18 cellular contexts compared by ENCODE assay signal in the genomic region with DNA sequence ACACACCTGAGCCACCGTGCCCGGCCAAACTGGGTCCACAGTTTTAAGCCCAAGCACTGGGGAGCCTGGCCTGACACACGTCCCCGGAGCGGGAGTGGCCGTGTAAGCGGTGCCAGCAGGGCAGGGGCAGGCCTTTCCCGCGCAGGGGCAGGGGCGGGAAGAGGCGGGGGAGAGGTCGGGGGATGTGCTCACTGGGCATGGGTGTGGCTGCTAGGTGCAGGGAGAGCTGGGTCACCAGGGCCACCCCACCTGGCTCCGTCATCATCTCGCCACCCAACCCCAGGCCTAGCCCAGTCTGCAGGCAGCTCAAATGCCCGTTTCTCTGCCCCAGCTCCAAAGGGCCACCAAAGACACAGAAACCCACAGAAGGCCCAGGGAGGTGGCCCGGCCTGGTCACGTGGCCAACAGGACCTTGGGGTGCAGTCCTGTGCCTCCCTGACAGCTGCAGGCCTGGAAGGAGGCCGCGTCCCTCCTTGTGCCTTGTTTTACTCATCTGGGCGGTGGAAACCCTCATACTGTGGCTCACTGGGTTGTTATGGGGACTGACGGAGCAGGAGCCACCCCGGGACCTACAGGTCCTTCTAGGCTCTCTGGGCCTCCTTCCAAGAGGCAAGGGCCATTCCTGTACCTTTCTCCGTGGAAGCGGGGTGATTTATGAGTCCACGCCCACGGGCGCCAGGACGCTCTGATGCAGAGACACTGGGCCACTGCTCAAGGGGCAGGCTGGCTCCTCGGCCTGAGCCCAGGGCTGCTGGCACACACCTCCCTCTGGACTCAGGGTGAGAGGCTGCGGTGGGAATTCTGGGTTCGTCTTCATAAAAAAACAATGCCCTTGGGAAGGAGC. TPM values are rescaled to one million over a fixed set of nuclear protein-coding genes. Genes with fewer than 3 reads are reported as not detected.
DNase-seq lines count a peak whose midpoint lies in the region; ATAC-seq, FAIRE-seq and TF ChIP-seq lines count a peak whose summit lies in the region.
"Had no signal": no experiment of that assay in that cellular context is flagged by ENCODE, and none has a peak within 500 bp of the region (broad histone marks: within the 10 kb centered on the region; RNA-seq: fewer than 3 reads in every experiment).

No MANE protein-coding gene starts in this region.

- CTCF ChIA-PET in activated CD4-positive, alpha-beta T cell treated with anti-CD3 and anti-CD28 coated beads, Interleukin-2, amount 10 ng/mL, durations not matched to agents 7 days and 5 days (lab: Charles Lee), result interaction anchor here (0.8 to 1.5 kb wide), 4 partner anchors 18 to 43 kb away, joined by 3 to 5 read pairs (median 3); no protein-coding TSS in a partner anchor
- CTCF ChIA-PET in H1 (lab: Charles Lee; ENCODE audit: partially characterized antibody), result interaction anchor here (0.9 to 3.4 kb wide), 2 partner anchors 27 to 43 kb away, joined by 3 to 15 read pairs; no protein-coding TSS in a partner anchor

- no peaks in the 10 kb centered on the region for H3K79me1 ChIP-seq in H1 (ENCODE audit: low read depth, low read length)

- no peak overlapping the region for H4K5ac ChIP-seq in H1 (ENCODE audit: insufficient read length, low read depth, low read length)

- H3K36me3 ChIP-seq in H1 (ENCODE audit: control insufficient read depth in 2 of 4, insufficient read depth in 4 of 4, low read length in 3 of 4) (peaks cover 6 to 50% (median 25%) of the 10 kb centered on the region in 4 experiments; a peak in 7 of 8 replicates), mucosa of stomach (ENCODE audit: control insufficient read depth, insufficient read depth, low read length) (no peaks in the 10 kb centered on the region), thoracic aorta (peaks cover 34% of the 10 kb centered on the region)

- H2AFZ ChIP-seq in H1 (ENCODE audit: low read length), result no peak overlapping the region

- H3K14ac ChIP-seq in H1 (ENCODE audit: insufficient read length), result no peak overlapping the region

- H3K18ac ChIP-seq in H1 (ENCODE audit: extremely low read depth, low read length), result no peak overlapping the region

- no peak overlapping the region for H2BK120ac ChIP-seq in H1 (replicated peaks; ENCODE audit: low read depth, low read length)

- H4K20me1 ChIP-seq in H1 (replicated peaks in 1 of 2; ENCODE audit: control insufficient read depth in 1 of 2, insufficient read depth in 2 of 2, low read length in 2 of 2), result peaks cover 4 to 8% of the 10 kb centered on the region in 2 experiments

- no peak for FAIRE-seq in H1 (lab: Jason Lieb, UNC)

- no peak overlapping the region for H2BK15ac ChIP-seq in H1 (ENCODE audit: low read length)

- no peak for DNase-seq in activated CD4-positive, alpha-beta T cell treated with anti-CD3 and anti-CD28 coated beads, Interleukin-2, amount 10 ng/mL, durations not matched to agents 7 days and 5 days
- no peak for DNase-seq in activated CD4-positive, alpha-beta T cell treated with anti-CD3 and anti-CD28 coated beads for 48 hours
- DNase-seq in H1 (ENCODE audit: low read depth in 1 of 2, low spot score in 2 of 2) (no peak), thoracic aorta (ENCODE audit: low spot score) (no peak), middle frontal gyrus (ENCODE audit: extremely low spot score, low spot score) (no peak), chondrocyte (ENCODE audit: low spot score) (no peak)
- DNase-seq: 8988T; BE2C; CD4-positive, alpha-beta T cell; KG1; NCI-H1417 treated with DMSO at 0.1 percent for 48 hours; NCI-H1930; NCI-H2171 treated with DMSO at 0.1 percent for 48 hours; NCI-H510A treated with DMSO at 0.1 percent for 48 hours had no signal

- ATAC-seq in thoracic aorta (ENCODE audit: insufficient number of reproducible peaks, low FRiP score, low read depth), result no peak
- ATAC-seq in GM18505 (IDR thresholded peaks at IDR 0.05; ENCODE audit: unreplicated experiment), result no peak
- ATAC-seq: HCT116, Right ventricle myocardium inferior had no signal

- H3K4me1 ChIP-seq in H1 (replicated peaks in 1 of 4; ENCODE audit: control insufficient read depth in 3 of 4, insufficient read depth in 4 of 4, low read length in 3 of 4) (no peaks in the 10 kb centered on the region), mucosa of stomach (ENCODE audit: control insufficient read depth, insufficient read depth, low read length) (peaks cover 31% of the 10 kb centered on the region), thoracic aorta (ENCODE audit: control insufficient read depth in 1 of 2, low read depth in 2 of 2) (peaks cover 10 to 21% of the 10 kb centered on the region in 2 donors)
- H3K4me1 ChIP-seq: BE2C had no signal

- peaks cover 24% of the 10 kb centered on the region for H3K36me3 Mint-ChIP-seq in activated CD4-positive, alpha-beta T cell treated with anti-CD3 and anti-CD28 coated beads, Interleukin-2, amount 10 ng/mL, durations not matched to agents 7 days and 5 days (ENCODE audit: low read depth)
- H3K36me3 Mint-ChIP-seq in chondrocyte (ENCODE audit: low read depth), result peaks cover 14% of the 10 kb centered on the region

- H3K79me2 ChIP-seq in H1 (ENCODE audit: control insufficient read depth in 1 of 2, insufficient read depth in 2 of 2, low read length in 2 of 2), result no peaks in the 10 kb centered on the region

- TF ChIP-seq EP300 in H1 (IDR thresholded peaks at IDR 0.05; ENCODE audit: borderline replicate concordance in 1 of 2, low read depth in 2 of 2, low read length in 2 of 2), result no peak

- H3K23me2 ChIP-seq in H1 (ENCODE audit: low read depth, low read length), result no peaks in the 10 kb centered on the region

- no peak overlapping the region for H3K23ac ChIP-seq in H1 (ENCODE audit: insufficient read length)

- H3K9me3 ChIP-seq in H1 (ENCODE audit: insufficient read depth in 2 of 2, low read depth in 1 of 2, low read length in 1 of 2) (no peaks in the 10 kb centered on the region), mucosa of stomach (ENCODE audit: control insufficient read depth, low read length) (no peaks in the 10 kb centered on the region), thoracic aorta (no peaks in the 10 kb centered on the region)
- H3K9me3 ChIP-seq: BE2C had no signal

- no peaks in the 10 kb centered on the region for H3K27me3 ChIP-seq in H1 (replicated peaks in 1 of 4; ENCODE audit: control insufficient read depth in 3 of 4, extremely low read depth in 1 of 4, insufficient read depth in 3 of 4, low read length in 3 of 4)
- H3K27me3 ChIP-seq in mucosa of stomach (ENCODE audit: control insufficient read depth, insufficient read depth, low read length), result no peaks in the 10 kb centered on the region
- no peaks in the 10 kb centered on the region for H3K27me3 ChIP-seq in thoracic aorta (replicated peaks; ENCODE audit: insufficient read depth)
- H3K27me3 ChIP-seq: BE2C had no signal

- no peak overlapping the region for H2BK5ac ChIP-seq in H1 (ENCODE audit: low read depth, low read length)

- H4K8ac ChIP-seq in H1 (ENCODE audit: extremely low read depth, insufficient read depth, low read length), result peak overlapping the region; percentile 35; the same call in 1 of the 2 replicates

- no peak overlapping the region for H4K91ac ChIP-seq in H1 (replicated peaks; ENCODE audit: insufficient read length, low read length)

- TF ChIP-seq POLR2A in H1 (IDR thresholded peaks at IDR 0.05; ENCODE audit: control extremely low read depth in 1 of 2, low read depth in 2 of 2, low read length in 2 of 2), result no peak
- no peak for TF ChIP-seq POLR2A in GM18505 (IDR thresholded peaks at IDR 0.05; ENCODE audit: borderline replicate concordance, extremely low read depth, insufficient read depth, insufficient read length)

- H3K4me1 Mint-ChIP-seq in activated CD4-positive, alpha-beta T cell treated with anti-CD3 and anti-CD28 coated beads, Interleukin-2, amount 10 ng/mL, durations not matched to agents 7 days and 5 days, result peaks cover 8% of the 10 kb centered on the region
- no peaks in the 10 kb centered on the region for H3K4me1 Mint-ChIP-seq in chondrocyte (ENCODE audit: low read depth)

- POLR2A ChIA-PET in activated CD4-positive, alpha-beta T cell treated with anti-CD3 and anti-CD28 coated beads, Interleukin-2, amount 10 ng/mL, durations not matched to agents 7 days and 5 days (lab: Charles Lee), result no interaction called here
- POLR2A ChIA-PET in H1 (lab: Charles Lee; ENCODE audit: partially characterized antibody), result interaction anchor here (0.8 to 3.2 kb wide), 4 partner anchors 11 to 22 kb away, joined by 3 to 14 read pairs (median 6); no protein-coding TSS in a partner anchor

- no peak overlapping the region for H3K56ac ChIP-seq in H1 (replicated peaks; ENCODE audit: insufficient read length, low read depth, low read length)

- no peaks in the 10 kb centered on the region for H3K27me3 Mint-ChIP-seq in activated CD4-positive, alpha-beta T cell treated with anti-CD3 and anti-CD28 coated beads, Interleukin-2, amount 10 ng/mL, durations not matched to agents 7 days and 5 days
- H3K27me3 Mint-ChIP-seq in chondrocyte (ENCODE audit: low read depth), result no peaks in the 10 kb centered on the region
- H3K27me3 Mint-ChIP-seq: CD4-positive, alpha-beta T cell had no signal

- TF ChIP-seq RAD21 in H1 (IDR thresholded peaks at IDR 0.05 in 1 of 2, conservative IDR thresholded peaks at IDR 0.05 in 1 of 2; ENCODE audit: low read depth in 2 of 2, low read length in 2 of 2), result no peak

- TF ChIP-seq CTCF in H1 (IDR thresholded peaks at IDR 0.05; ENCODE audit: control extremely low read depth in 1 of 3, insufficient read depth in 1 of 3, low read depth in 1 of 3, low read length in 3 of 3) (no peak), thoracic aorta (IDR thresholded peaks at IDR 0.05) (no peak), chondrocyte (IDR thresholded peaks at IDR 0.05) (no peak)

- 89% methylated on average over 23 of the region's 31 CpGs; no CpG with 5 or more reads in 1 of the 2 experiments for WGBS in H1 (ENCODE audit: extremely low coverage in 1 of 2, insufficient coverage in 1 of 2, insufficient read length in 1 of 2, insufficient replicate concordance in 2 of 2, low coverage in 1 of 2, low lambda C conversion rate in 2 of 2, missing lambda C conversion rate in 1 of 2), 2 experiments

- H3K4me2 ChIP-seq in H1 (ENCODE audit: insufficient read depth in 1 of 2, low read depth in 2 of 2, low read length in 2 of 2), result no peak overlapping the region

- no peak overlapping the region; the same call in 1 of the 2 replicates for H3K27ac ChIP-seq in H1 (ENCODE audit: low read depth, low read length)
- peak overlapping the region; percentile 47 to 74 for H3K27ac ChIP-seq in thoracic aorta

- peak overlapping the region; percentile 22 for H3K27ac Mint-ChIP-seq in activated CD4-positive, alpha-beta T cell treated with anti-CD3 and anti-CD28 coated beads, Interleukin-2, amount 10 ng/mL, durations not matched to agents 7 days and 5 days
- no peak overlapping the region for H3K27ac Mint-ChIP-seq in chondrocyte (ENCODE audit: unreplicated experiment)
- H3K27ac Mint-ChIP-seq: CD4-positive, alpha-beta T cell had no signal

- H2AK5ac ChIP-seq in H1 (ENCODE audit: low read depth, low read length), result no peak overlapping the region

- no peak overlapping the region for H2BK12ac ChIP-seq in H1 (ENCODE audit: low read depth, low read length)

- no peaks in the 10 kb centered on the region for H3K9me3 Mint-ChIP-seq in activated CD4-positive, alpha-beta T cell treated with anti-CD3 and anti-CD28 coated beads, Interleukin-2, amount 10 ng/mL, durations not matched to agents 7 days and 5 days
- H3K9me3 Mint-ChIP-seq in chondrocyte (ENCODE audit: low read depth), result no peaks in the 10 kb centered on the region
- H3K9me3 Mint-ChIP-seq: CD4-positive, alpha-beta T cell had no signal

- H3K4me3 Mint-ChIP-seq in activated CD4-positive, alpha-beta T cell treated with anti-CD3 and anti-CD28 coated beads, Interleukin-2, amount 10 ng/mL, durations not matched to agents 7 days and 5 days, result no peak overlapping the region
- H3K4me3 Mint-ChIP-seq in chondrocyte (ENCODE audit: unreplicated experiment), result no peak overlapping the region
- H3K4me3 Mint-ChIP-seq: CD4-positive, alpha-beta T cell had no signal

- no peak overlapping the region for H3K4ac ChIP-seq in H1 (replicated peaks; ENCODE audit: insufficient read length, low read depth, low read length)

- H3K4me3 ChIP-seq in H1 (ENCODE audit: extremely low read depth in 1 of 4, insufficient read depth in 2 of 4, low read depth in 3 of 4, low read length in 4 of 4), result no peak overlapping the region
- no peak overlapping the region for H3K4me3 ChIP-seq in mucosa of stomach (ENCODE audit: low read length)
- H3K4me3 ChIP-seq in thoracic aorta, result no peak overlapping the region

- H2BK20ac ChIP-seq in H1 (ENCODE audit: low read length), result no peak overlapping the region

- H3K9ac ChIP-seq in H1 (replicated peaks in 1 of 4; ENCODE audit: extremely low read depth in 1 of 4, low read depth in 3 of 4, low read length in 3 of 4) (no peak overlapping the region), mucosa of stomach (ENCODE audit: low read length) (peak overlapping the region; percentile 36)

RNA-seq across cellular contexts. Expression of gene MAP2K2, which starts 27.7 kb away (rescaled TPM):
- total RNA-seq in activated CD4-positive, alpha-beta T cell treated with anti-CD3 and anti-CD28 coated beads, Interleukin-2, amount 10 ng/mL, durations not matched to agents 7 days and 5 days, result 100 to 1,000 TPM; 175 to 202 TPM
- 161 and 162 TPM in 2 replicates for total RNA-seq in H1 (2021; fragmentation: NEBNext Ultra II Directional; extraction: Animal tissue kit (Norgen Biotek cat#: 25700))
- polyA plus RNA-seq in H1 (2011; rRNA removed), result 111 and 194 TPM in 2 replicates
- polyA plus RNA-seq in H1 (2011; cell fraction: cytosol; rRNA removed), result 126 TPM
- 193 TPM for polyA plus RNA-seq in H1 (2011; cell fraction: nucleus; rRNA removed)
- polyA plus RNA-seq in H1 (2012, experiment 1 of 2), result 112 to 185 TPM (median 178 TPM) in 4 replicates
- polyA plus RNA-seq in H1 (2012, experiment 2 of 2), result 196 TPM
- polyA plus RNA-seq in H1 (2013, experiment 1 of 2), result 112 TPM
- 109 TPM for polyA plus RNA-seq in H1 (2013, experiment 2 of 2)
- polyA minus RNA-seq in H1 (2011; rRNA and poly(A)+ RNA removed), result 37.2 and 48.1 TPM in 2 replicates
- polyA minus RNA-seq in H1 (2011; cell fraction: cytosol; rRNA and poly(A)+ RNA removed), result 84.9 TPM
- polyA minus RNA-seq in H1 (2011; cell fraction: nucleus; rRNA and poly(A)+ RNA removed), result 58.1 TPM
- 10 to 100 TPM; 51.2 to 71.8 TPM for total RNA-seq in thoracic aorta
- 131 to 168 TPM (median 158 TPM) in 3 replicates for total RNA-seq in chondrocyte

RNA-seq across cellular contexts. Expression of gene ZBTB7A, which starts 29.6 kb away (rescaled TPM):
- 10 to 100 TPM; 39.4 to 47.5 TPM for total RNA-seq in activated CD4-positive, alpha-beta T cell treated with anti-CD3 and anti-CD28 coated beads, Interleukin-2, amount 10 ng/mL, durations not matched to agents 7 days and 5 days
- 16.6 and 17.8 TPM in 2 replicates for total RNA-seq in H1 (2021; fragmentation: NEBNext Ultra II Directional; extraction: Animal tissue kit (Norgen Biotek cat#: 25700))
- polyA plus RNA-seq in H1 (2011; rRNA removed), result 5.6 and 9.1 TPM in 2 replicates
- 5.6 TPM for polyA plus RNA-seq in H1 (2011; cell fraction: cytosol; rRNA removed)
- polyA plus RNA-seq in H1 (2011; cell fraction: nucleus; rRNA removed), result 19.7 TPM
- polyA plus RNA-seq in H1 (2012, experiment 1 of 2), result 5.4 to 9.5 TPM (median 8.5 TPM) in 4 replicates
- polyA plus RNA-seq in H1 (2012, experiment 2 of 2), result 4.5 TPM
- polyA plus RNA-seq in H1 (2013, experiment 1 of 2), result 17.9 TPM
- 15.8 TPM for polyA plus RNA-seq in H1 (2013, experiment 2 of 2)
- 3.1 and 3.5 TPM in 2 replicates for polyA minus RNA-seq in H1 (2011; rRNA and poly(A)+ RNA removed)
- polyA minus RNA-seq in H1 (2011; cell fraction: cytosol; rRNA and poly(A)+ RNA removed), result 9.5 TPM
- 14.4 TPM for polyA minus RNA-seq in H1 (2011; cell fraction: nucleus; rRNA and poly(A)+ RNA removed)
- total RNA-seq in thoracic aorta, result 10 to 100 TPM; 85.1 to 91.9 TPM
- total RNA-seq in chondrocyte, result 29.4 to 29.9 TPM (median 29.5 TPM) in 3 replicates

RNA-seq across cellular contexts. Expression of gene CREB3L3, which starts 57.2 kb away (rescaled TPM):
- total RNA-seq in activated CD4-positive, alpha-beta T cell treated with anti-CD3 and anti-CD28 coated beads, Interleukin-2, amount 10 ng/mL, durations not matched to agents 7 days and 5 days, result under 1 TPM in 1 of 2 experiments, not detected in 1; 0.07 TPM
- not detected in 2 replicates for total RNA-seq in H1 (2021; fragmentation: NEBNext Ultra II Directional; extraction: Animal tissue kit (Norgen Biotek cat#: 25700))
- polyA plus RNA-seq in H1 (2011; rRNA removed), result 0.12 and 0.17 TPM in 2 replicates
- 0.12 TPM for polyA plus RNA-seq in H1 (2011; cell fraction: cytosol; rRNA removed)
- 0.17 TPM for polyA plus RNA-seq in H1 (2011; cell fraction: nucleus; rRNA removed)
- 0.08 to 0.22 TPM (median 0.13 TPM) in 3 of 4 replicates, not detected in the other for polyA plus RNA-seq in H1 (2012, experiment 1 of 2)
- 0.05 TPM for polyA plus RNA-seq in H1 (2012, experiment 2 of 2)
- polyA plus RNA-seq in H1 (2013, experiment 1 of 2), result 0.28 TPM
- 0.29 TPM for polyA plus RNA-seq in H1 (2013, experiment 2 of 2)
- polyA minus RNA-seq in H1 (2011; rRNA and poly(A)+ RNA removed), result 1.3 TPM in 1 of 2 replicates, not detected in the other
- polyA minus RNA-seq in H1 (2011; cell fraction: cytosol; rRNA and poly(A)+ RNA removed), result not detected
- not detected for polyA minus RNA-seq in H1 (2011; cell fraction: nucleus; rRNA and poly(A)+ RNA removed)
- not detected for total RNA-seq in thoracic aorta
- not detected in 3 replicates for total RNA-seq in chondrocyte
- total RNA-seq: Right ventricle myocardium inferior had no signal
